19 cellular contexts compared by ENCODE assay signal in genomic region chr5:155275214-155275613, GRCh38.
DNase-seq lines count a peak whose midpoint lies in the region; ATAC-seq and TF ChIP-seq lines count a peak whose summit lies in the region.
"Had no signal": no experiment of that assay in that cellular context is flagged by ENCODE, and none has a peak within 500 bp of the region (broad histone marks: within the 10 kb centered on the region; RNA-seq: fewer than 3 reads in every experiment).

No MANE protein-coding gene starts in this region.

- H3F3A ChIP-seq in GM23338 (replicated peaks; ENCODE audit: low read depth), result no peaks in the 10 kb centered on the region

- TF ChIP-seq CTCF in GM23338 (conservative IDR thresholded peaks at IDR 0.05; ENCODE audit: low read depth in 2 of 2) (no peak), VCaP (conservative IDR thresholded peaks at IDR 0.05) (no peak)

- no peaks in the 10 kb centered on the region for H3K79me1 ChIP-seq in mesendoderm (ENCODE audit: low read length)

- H3K79me2 ChIP-seq in GM23338 (replicated peaks; ENCODE audit: insufficient read depth) (no peaks in the 10 kb centered on the region), mesendoderm (ENCODE audit: control insufficient read depth, insufficient read depth, low read length) (no peaks in the 10 kb centered on the region)

- H3K4me2 ChIP-seq in GM23338 (no peak overlapping the region), mesendoderm (ENCODE audit: low read length) (no peak overlapping the region)

- no peak overlapping the region for H2BK15ac ChIP-seq in mesendoderm (replicated peaks; ENCODE audit: low read depth)

- DNase-seq in DMS 273 treated with DMSO at 0.1 percent for 48 hours (lab: John Stamatoyannopoulos, UW) (peak; percentile 3), GM23338 (ENCODE audit: low spot score) (no peak), mesendoderm (peak; percentile 53), NCI-H2171 treated with DMSO at 0.1 percent for 48 hours (lab: John Stamatoyannopoulos, UW) (no peak), AG08396 (ENCODE audit: low spot score) (no peak)
- DNase-seq in activated naive CD4-positive, alpha-beta T cell (lab: John Stamatoyannopoulos, UW), result no peak
- DNase-seq: BE2C; CD4-positive, alpha-beta T cell; CD8-positive, alpha-beta memory T cell; DMS153; DND-41; GDM1; GOT3; HCEC 1CT had no signal

- no peak overlapping the region for H3K56ac ChIP-seq in mesendoderm (ENCODE audit: low read length)

- no peak overlapping the region for H4K5ac ChIP-seq in mesendoderm (ENCODE audit: low read length)

- H3K27me3 Mint-ChIP-seq in GM23338 (ENCODE audit: insufficient read depth, low read depth, poor library complexity), result peaks cover 1% of the 10 kb centered on the region

- WGBS in mesendoderm (ENCODE audit: extremely low coverage, insufficient coverage, low lambda C conversion rate), result no CpG with 5 or more reads among the region's 6 CpGs

- H3K36me3 ChIP-seq in GM23338 (ENCODE audit: insufficient read depth), result no peaks in the 10 kb centered on the region
- no peaks in the 10 kb centered on the region for H3K36me3 ChIP-seq in mesendoderm (ENCODE audit: control insufficient read depth, insufficient read depth, low read length)
- H3K36me3 ChIP-seq: BE2C; BLaER1 treated with 17β-estradiol and CSF1 and Interleukin-3, amounts not matched to agents 10 nM and 100 nM had no signal

- H3K4me1 Mint-ChIP-seq in GM23338, result peaks cover 17% of the 10 kb centered on the region
- H3K4me1 Mint-ChIP-seq: CD14-positive monocyte; CD8-positive, alpha-beta memory T cell had no signal

- H3K4me3 ChIP-seq in GM23338 (no peak overlapping the region), mesendoderm (ENCODE audit: low read length) (no peak overlapping the region)
- H3K4me3 ChIP-seq: BLaER1 treated with 17β-estradiol and CSF1 and Interleukin-3, amounts not matched to agents 10 nM and 100 nM; GM12878 had no signal

- H3K9ac ChIP-seq in mesendoderm (ENCODE audit: low read length), result no peak overlapping the region
- H3K9ac ChIP-seq: BLaER1 treated with 17β-estradiol and CSF1 and Interleukin-3, amounts not matched to agents 10 nM and 100 nM had no signal

- H3K18ac ChIP-seq in mesendoderm (ENCODE audit: low read length), result no peak overlapping the region

- H4K8ac ChIP-seq in mesendoderm (ENCODE audit: low read depth, low read length), result no peak overlapping the region

- H2AK5ac ChIP-seq in mesendoderm (ENCODE audit: low read length), result peak overlapping the region; percentile 90

- no peak overlapping the region for H2BK120ac ChIP-seq in mesendoderm (ENCODE audit: low read depth, low read length)

- ATAC-seq in GM23338 (no peak), GM18909 (IDR thresholded peaks at IDR 0.05; ENCODE audit: poor library complexity, unreplicated experiment) (no peak)
- ATAC-seq: GM12878 had no signal

- no peak overlapping the region for H3K4ac ChIP-seq in mesendoderm (ENCODE audit: low read depth, low read length)

- no peaks in the 10 kb centered on the region for H3K9me3 Mint-ChIP-seq in GM23338
- H3K9me3 Mint-ChIP-seq: CD4-positive, alpha-beta T cell had no signal

- H3K9me2 ChIP-seq in GM23338 (ENCODE audit: insufficient read depth), result peaks cover 19% of the 10 kb centered on the region

- H3K27ac Mint-ChIP-seq in GM23338, result no peak overlapping the region
- H3K27ac Mint-ChIP-seq: CD4-positive, alpha-beta T cell; CD8-positive, alpha-beta memory T cell had no signal

- H3K27me3 ChIP-seq in GM23338 (ENCODE audit: insufficient read depth) (no peaks in the 10 kb centered on the region), mesendoderm (ENCODE audit: insufficient read depth, low read length, poor library complexity) (no peaks in the 10 kb centered on the region)
- H3K27me3 ChIP-seq: BE2C; BLaER1 treated with 17β-estradiol and CSF1 and Interleukin-3, amounts not matched to agents 10 nM and 100 nM had no signal

- no peak overlapping the region for H3K23ac ChIP-seq in mesendoderm (ENCODE audit: low read length)

- H2AFZ ChIP-seq in GM23338, result peak overlapping the region; percentile 29; the same call in 1 of the 2 replicates

- H3K4me1 ChIP-seq in GM23338 (ENCODE audit: insufficient read depth) (peaks cover 10% of the 10 kb centered on the region), mesendoderm (ENCODE audit: control insufficient read depth, low read depth, low read length) (peaks cover 14% of the 10 kb centered on the region)
- H3K4me1 ChIP-seq: BE2C had no signal

- H4K20me1 ChIP-seq in GM23338 (replicated peaks; ENCODE audit: insufficient read depth), result no peaks in the 10 kb centered on the region
- H4K20me1 ChIP-seq: BLaER1 treated with 17β-estradiol and CSF1 and Interleukin-3, amounts not matched to agents 10 nM and 100 nM had no signal

- peak overlapping the region; percentile 51 for H2BK5ac ChIP-seq in mesendoderm (ENCODE audit: low read length)

- H3K27ac ChIP-seq in GM23338 (ENCODE audit: low read depth), result no peak overlapping the region
- peak overlapping the region; percentile 61 for H3K27ac ChIP-seq in VCaP
- H3K27ac ChIP-seq in mesendoderm (ENCODE audit: low read depth, low read length), result peak overlapping the region; percentile 10
- H3K27ac ChIP-seq: BLaER1 treated with 17β-estradiol and CSF1 and Interleukin-3, amounts not matched to agents 10 nM and 100 nM had no signal

- H3K36me3 Mint-ChIP-seq in GM23338 (ENCODE audit: low read depth), result no peaks in the 10 kb centered on the region
- H3K36me3 Mint-ChIP-seq: CD14-positive monocyte; CD8-positive, alpha-beta memory T cell had no signal

- H3K4me3 Mint-ChIP-seq in GM23338, result no peak overlapping the region
- H3K4me3 Mint-ChIP-seq: CD14-positive monocyte; CD4-positive, alpha-beta T cell; CD8-positive, alpha-beta memory T cell had no signal

TF ChIP-seq in GM23338, 12 proteins besides CTCF, POLR2A, EP300 and RAD21 (continues in another document):
- TF ChIP-seq POLR2AphosphoS5 (IDR thresholded peaks at IDR 0.05; ENCODE audit: low read depth) (no peak), CREB1 (CRISPR knock-in tag; IDR thresholded peaks at IDR 0.05; ENCODE audit: low read depth) (no peak), STAT1 (IDR thresholded peaks at IDR 0.05; ENCODE audit: unreplicated experiment) (no peak), EZH2 (IDR thresholded peaks at IDR 0.05; ENCODE audit: low read depth, unreplicated experiment) (no peak), ZNF114 (CRISPR knock-in tag; IDR thresholded peaks at IDR 0.05) (no peak), REST (IDR thresholded peaks at IDR 0.05; ENCODE audit: unreplicated experiment) (no peak), NANOG (IDR thresholded peaks at IDR 0.05; ENCODE audit: borderline replicate concordance) (no peak), JUNB (IDR thresholded peaks at IDR 0.05; ENCODE audit: unreplicated experiment) (no peak), ETS1 (IDR thresholded peaks at IDR 0.05) (no peak), EZH2phosphoT487 (IDR thresholded peaks at IDR 0.05; ENCODE audit: unreplicated experiment) (no peak)

Comparison
In these comparisons a context has a peak if more than half of its experiments do, and no peak if none do; other contexts are left out.
1. DNase-seq: peak in DMS 273 treated with DMSO at 0.1 percent for 48 hours (single experiment) and mesendoderm (single experiment); none in GM23338 (single experiment), NCI-H2171 treated with DMSO at 0.1 percent for 48 hours (single experiment), AG08396 (single experiment) and activated naive CD4-positive, alpha-beta T cell (0 of 4).